ENCODE assay signal across 17 cellular contexts in the genomic region with DNA sequence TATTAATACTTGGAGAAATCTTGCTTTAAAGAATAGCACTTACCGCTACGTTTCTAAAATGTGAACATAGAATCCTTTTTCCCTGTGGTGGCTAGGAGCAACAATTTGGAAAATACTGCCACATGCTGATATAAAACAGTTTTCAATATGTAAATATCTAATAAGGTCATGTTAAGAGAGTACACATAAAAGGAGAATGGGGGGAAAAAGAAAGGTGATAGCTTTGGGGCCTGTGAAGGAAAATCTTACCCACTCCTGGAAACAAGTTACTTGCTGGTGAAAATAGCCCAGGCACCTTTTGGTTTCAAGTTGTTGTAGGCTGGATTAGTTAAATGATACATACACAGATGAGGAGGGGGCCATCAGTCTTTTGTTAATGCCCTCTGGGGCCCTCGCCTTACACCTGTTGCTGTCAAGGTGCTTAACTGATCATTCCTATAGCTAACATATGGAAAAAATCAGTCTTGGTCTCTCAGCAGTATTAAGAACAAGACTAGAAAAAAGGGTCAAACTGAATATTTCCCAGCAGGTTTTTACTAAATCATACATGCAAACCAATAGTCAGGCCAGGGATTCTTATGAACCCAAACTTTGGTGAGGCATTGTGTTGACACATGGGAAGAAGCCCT. TPM values are rescaled to one million over a fixed set of nuclear protein-coding genes. Genes with fewer than 3 reads are reported as not detected.
DNase-seq lines count a peak whose midpoint lies in the region; ATAC-seq and TF ChIP-seq lines count a peak whose summit lies in the region.
"Had no signal": no experiment of that assay in that cellular context is flagged by ENCODE, and none has a peak within 500 bp of the region (broad histone marks: within the 10 kb centered on the region; RNA-seq: fewer than 3 reads in every experiment).

No MANE protein-coding gene starts in this region.

- H3K4me3 Mint-ChIP-seq in activated T-cell treated with anti-CD3 and anti-CD28 coated beads, Interleukin-2, amount 50 U/mL, for 4 hours: peak overlapping the region; percentile 76

- no peaks in the 10 kb centered on the region for H3K9me3 Mint-ChIP-seq in activated T-cell treated with anti-CD3 and anti-CD28 coated beads, Interleukin-2, amount 50 U/mL, for 4 hours

- ATAC-seq in activated T-cell treated with anti-CD3 and anti-CD28 coated beads, Interleukin-2, amount 50 U/mL, for 4 hours: peak in 1 of 2 donors; percentile 17
- ATAC-seq in RWPE2 (ENCODE audit: low read depth) (no peak), HG02642 (IDR thresholded peaks at IDR 0.05; ENCODE audit: poor library complexity, unreplicated experiment) (no peak)
- ATAC-seq: GM12878 had no signal

- no peaks in the 10 kb centered on the region for H3K36me3 ChIP-seq in RWPE2 (ENCODE audit: low read depth)
- peaks cover 0 to 31% (median 0%) of the 10 kb centered on the region in 6 donors for H3K36me3 ChIP-seq in spleen
- H3K36me3 ChIP-seq: ascending aorta, uterus had no signal

- peaks cover 12% of the 10 kb centered on the region for H3K36me3 Mint-ChIP-seq in activated T-cell treated with anti-CD3 and anti-CD28 coated beads, Interleukin-2, amount 50 U/mL, for 4 hours (ENCODE audit: insufficient read depth)

- intact Hi-C loops in spleen (cut with DNase I; ENCODE audit: low total_unique reads): no loop called here

- H3K4me3 ChIP-seq in RWPE2 (ENCODE audit: severe bottlenecking) (no peak overlapping the region), epithelial cell of esophagus (ENCODE audit: low read length) (no peak overlapping the region), spleen (peak overlapping the region in 1 of 8 donors; percentile 30)
- H3K4me3 ChIP-seq: ascending aorta, dorsolateral prefrontal cortex, GM12878, uterus had no signal

- TF ChIP-seq CTCF in RWPE2 (IDR thresholded peaks at IDR 0.05; ENCODE audit: poor library complexity, severe bottlenecking) (no peak), epithelial cell of esophagus (IDR thresholded peaks at IDR 0.05; ENCODE audit: insufficient read depth, low read depth, low read length, missing control alignments) (no peak), spleen (IDR thresholded peaks at IDR 0.05 in 8 of 11, conservative IDR thresholded peaks at IDR 0.05 in 3 of 11) (no peak)

- 76 to 91% (median 84%) methylated on average over 3 of the region's 3 CpGs for WGBS in spleen, 5 donors

- peaks cover 51% of the 10 kb centered on the region for H3K4me1 ChIP-seq in RWPE2 (ENCODE audit: insufficient read depth, poor library complexity, severe bottlenecking)
- H3K4me1 ChIP-seq in spleen: peaks cover 11 to 99% (median 56%) of the 10 kb centered on the region in 6 donors
- H3K4me1 ChIP-seq: ascending aorta, uterus had no signal

- H3K27ac ChIP-seq in RWPE2 (ENCODE audit: poor library complexity, severe bottlenecking) (peak overlapping the region; percentile 65), spleen (peak overlapping the region in 6 of 8 donors; percentile 3 to 88 (median 82))
- H3K27ac ChIP-seq: ascending aorta, dorsolateral prefrontal cortex, uterus had no signal

- peaks cover 66% of the 10 kb centered on the region for H3K4me1 Mint-ChIP-seq in activated T-cell treated with anti-CD3 and anti-CD28 coated beads, Interleukin-2, amount 50 U/mL, for 4 hours (ENCODE audit: low read depth)

- H3K9me3 ChIP-seq in RWPE2 (ENCODE audit: severe bottlenecking) (no peaks in the 10 kb centered on the region), spleen (no peaks in the 10 kb centered on the region)
- H3K9me3 ChIP-seq: ascending aorta, uterus had no signal

- H3K27me3 ChIP-seq in RWPE2 (ENCODE audit: insufficient read depth, poor library complexity, severe bottlenecking) (no peaks in the 10 kb centered on the region), spleen (replicated peaks in 1 of 7) (no peaks in the 10 kb centered on the region)
- H3K27me3 ChIP-seq: ascending aorta, uterus had no signal

- TF ChIP-seq POLR2A in spleen (IDR thresholded peaks at IDR 0.05): no peak

- no peak for DNase-seq in activated T-cell treated with anti-CD3 and anti-CD28 coated beads, Interleukin-2, amount 50 U/mL, for 4 hours
- no peak for DNase-seq in activated T-cell treated with anti-CD3 and anti-CD28 coated beads, Interleukin-2, amount 50 U/mL, for 48 hours
- DNase-seq in RWPE2 (ENCODE audit: low spot score) (no peak), epithelial cell of esophagus (ENCODE audit: low read depth) (peak; percentile 19), spleen (no peak), NCI-H146 treated with DMSO at 0.1 percent for 48 hours (lab: John Stamatoyannopoulos, UW; ENCODE audit: unreplicated experiment) (no peak), COR-L47 (lab: John Stamatoyannopoulos, UW) (no peak)
- DNase-seq: DMS53; dorsolateral prefrontal cortex; midbrain; NCI-H1417 treated with DMSO at 0.1 percent for 48 hours; RPMI8226; stimulated activated CD4-positive, alpha-beta T cell treated with anti-CD3 and anti-CD28 coated beads, Interleukin-1b, Interleukin-23, amount 100 ng/mL, for 48 hours; uterus had no signal

- no peaks in the 10 kb centered on the region for H3K27me3 Mint-ChIP-seq in activated T-cell treated with anti-CD3 and anti-CD28 coated beads, Interleukin-2, amount 50 U/mL, for 4 hours (ENCODE audit: low read depth)

RNA-seq across cellular contexts. Expression of a gene that starts 24.1 kb away (rescaled TPM):
- 10 to 100 TPM; 33.4 to 39.0 (median 37.9) TPM for total RNA-seq in activated T-cell treated with anti-CD3 and anti-CD28 coated beads, Interleukin-2, amount 50 U/mL, for 4 hours
- 100 to 1,000 TPM; 178 to 287 (median 228) TPM for total RNA-seq in spleen
- 10 to 100 TPM; 21.0 to 26.3 (median 23.3) TPM for polyA plus RNA-seq in spleen

Comparison
In these comparisons a context has a peak if more than half of its experiments do, and no peak if none do; other contexts are left out.
1. RNA of a gene that starts 24.1 kb away (total RNA-seq): 178 to 287 TPM in spleen; 33.4 to 39.0 TPM in activated T-cell treated with anti-CD3 and anti-CD28 coated beads, Interleukin-2, amount 50 U/mL, for 4 hours; every median in the first group is over 4 times any median in the second.